1 cellular context compared by ENCODE assay signal in the genomic region with DNA sequence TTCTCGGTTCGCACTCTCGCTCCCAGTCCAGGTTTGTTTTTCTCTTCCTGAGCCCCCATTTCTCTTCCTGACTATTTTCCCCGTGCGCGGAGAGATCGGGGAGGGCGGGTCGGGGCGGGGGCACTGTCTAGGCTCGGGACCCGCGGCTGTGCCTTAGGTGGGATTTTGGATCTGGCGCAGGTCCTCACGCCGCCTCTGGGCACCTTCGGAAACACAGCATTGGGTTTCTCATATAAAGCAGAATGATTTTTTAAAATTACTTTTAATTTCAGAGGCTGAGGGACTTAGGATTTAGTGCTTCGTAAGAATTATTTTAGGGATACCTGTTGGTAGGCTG.
TF ChIP-seq lines count a peak whose summit lies in the region.

No MANE protein-coding gene starts in this region.

TF ChIP-seq in A549, 52 proteins besides CTCF, POLR2A, EP300 and RAD21 (continued from another document):
- no peak for TF ChIP-seq NR3C1 (IDR thresholded peaks at IDR 0.05)
